Comparison of ENCODE assay signal across 3 cellular contexts in genomic region chr6:162336359-162336758, GRCh38.
"Had no signal": no experiment of that assay in that cellular context is flagged by ENCODE, and none has a peak within 500 bp of the region (broad histone marks: within the 10 kb centered on the region; RNA-seq: fewer than 3 reads in every experiment).

No MANE protein-coding gene starts in this region.

- H3K4me3 ChIP-seq: GM12878 had no signal

- ATAC-seq: GM12878 had no signal

- DNase-seq: GDM1, GF-D8 had no signal
